In genomic region chr6:8939615-8940014, GRCh38 we compare ENCODE assay signal across 13 cellular contexts.
DNase-seq lines count a peak whose midpoint lies in the region; ATAC-seq lines count a peak whose summit lies in the region.
"Had no signal": no experiment of that assay in that cellular context is flagged by ENCODE, and none has a peak within 500 bp of the region (broad histone marks: within the 10 kb centered on the region; RNA-seq: fewer than 3 reads in every experiment).

No MANE protein-coding gene starts in this region.

- no peaks in the 10 kb centered on the region for H3K27me3 Mint-ChIP-seq in activated naive CD8-positive, alpha-beta T cell treated with anti-CD3 and anti-CD28 coated beads, Interleukin-2, amount 50 U/mL, for 24 hours
- H3K27me3 Mint-ChIP-seq: stimulated activated naive CD8-positive, alpha-beta T cell treated with anti-CD3 and anti-CD28 coated beads, Interleukin-15, amount 100 ng/mL, for 72 hours had no signal

- peak; percentile 72 for ATAC-seq in GM18870 (IDR thresholded peaks at IDR 0.05; ENCODE audit: unreplicated experiment)
- ATAC-seq in activated naive CD8-positive, alpha-beta T cell treated with anti-CD3 and anti-CD28 coated beads, Interleukin-2, amount 50 U/mL, for 24 hours, result no peak
- no peak for ATAC-seq in activated naive CD4-positive, alpha-beta T cell treated with anti-CD3 and anti-CD28 coated beads, Interleukin-2, amount 50 U/mL, for 72 hours
- no peak for ATAC-seq in GM21390 (IDR thresholded peaks at IDR 0.05; ENCODE audit: unreplicated experiment)
- ATAC-seq: stimulated activated naive CD8-positive, alpha-beta T cell treated with anti-CD3 and anti-CD28 coated beads, Interleukin-15, amount 100 ng/mL, for 72 hours had no signal

- H3K36me3 Mint-ChIP-seq in activated naive CD8-positive, alpha-beta T cell treated with anti-CD3 and anti-CD28 coated beads, Interleukin-2, amount 50 U/mL, for 24 hours (ENCODE audit: low read depth), result no peaks in the 10 kb centered on the region
- no peaks in the 10 kb centered on the region for H3K36me3 Mint-ChIP-seq in activated naive CD4-positive, alpha-beta T cell treated with anti-CD3 and anti-CD28 coated beads, Interleukin-2, amount 50 U/mL, for 72 hours

- H3K9me3 Mint-ChIP-seq in activated naive CD8-positive, alpha-beta T cell treated with anti-CD3 and anti-CD28 coated beads, Interleukin-2, amount 50 U/mL, for 24 hours, result no peaks in the 10 kb centered on the region
- H3K9me3 Mint-ChIP-seq in activated naive CD4-positive, alpha-beta T cell treated with anti-CD3 and anti-CD28 coated beads, Interleukin-2, amount 50 U/mL, for 72 hours, result no peaks in the 10 kb centered on the region
- H3K9me3 Mint-ChIP-seq: stimulated activated naive CD8-positive, alpha-beta T cell treated with anti-CD3 and anti-CD28 coated beads, Interleukin-15, amount 100 ng/mL, for 72 hours had no signal

- H3K4me1 Mint-ChIP-seq in activated naive CD8-positive, alpha-beta T cell treated with anti-CD3 and anti-CD28 coated beads, Interleukin-2, amount 50 U/mL, for 24 hours, result no peaks in the 10 kb centered on the region
- H3K4me1 Mint-ChIP-seq: stimulated activated naive CD8-positive, alpha-beta T cell treated with anti-CD3 and anti-CD28 coated beads, Interleukin-15, amount 100 ng/mL, for 72 hours had no signal

- H3K27ac Mint-ChIP-seq in activated naive CD8-positive, alpha-beta T cell treated with anti-CD3 and anti-CD28 coated beads, Interleukin-2, amount 50 U/mL, for 24 hours, result no peak overlapping the region
- no peak overlapping the region for H3K27ac Mint-ChIP-seq in activated naive CD4-positive, alpha-beta T cell treated with anti-CD3 and anti-CD28 coated beads, Interleukin-2, amount 50 U/mL, for 72 hours
- H3K27ac Mint-ChIP-seq: stimulated activated naive CD8-positive, alpha-beta T cell treated with anti-CD3 and anti-CD28 coated beads, Interleukin-15, amount 100 ng/mL, for 72 hours had no signal

- H3K4me3 Mint-ChIP-seq in activated naive CD8-positive, alpha-beta T cell treated with anti-CD3 and anti-CD28 coated beads, Interleukin-2, amount 50 U/mL, for 24 hours, result no peak overlapping the region
- H3K4me3 Mint-ChIP-seq: stimulated activated naive CD8-positive, alpha-beta T cell treated with anti-CD3 and anti-CD28 coated beads, Interleukin-15, amount 100 ng/mL, for 72 hours had no signal

- peak in 2 of 3 experiments; percentile 50 to 92 for DNase-seq in NCI-H1417 (lab: John Stamatoyannopoulos, UW)
- peak; percentile 66 for DNase-seq in SHP77 treated with DMSO at 0.1 percent for 48 hours (lab: John Stamatoyannopoulos, UW)
- DNase-seq in smooth muscle cell of the brain vasculature (ENCODE audit: low read depth, low spot score), result peak; percentile 7
- no peak for DNase-seq in activated naive CD8-positive, alpha-beta T cell treated with anti-CD3 and anti-CD28 coated beads, Interleukin-2, amount 50 U/mL, for 24 hours
- no peak for DNase-seq in activated naive CD4-positive, alpha-beta T cell treated with anti-CD3 and anti-CD28 coated beads, Interleukin-2, amount 50 U/mL, for 72 hours (ENCODE audit: low spot score in 2 of 2)
- DNase-seq: activated CD4-positive, CD25-positive, alpha-beta regulatory T cell treated with anti-CD3 and anti-CD28 coated beads, Interleukin-2, amount 50 U/mL, for 72 hours; hypothalamus; NCI-H1048; posterior cingulate gyrus; stimulated activated CD4-positive, alpha-beta T cell treated with anti-CD3 and anti-CD28 coated beads, Interleukin-2, amount 100 ng/mL, for 48 hours; stimulated activated naive CD8-positive, alpha-beta T cell treated with anti-CD3 and anti-CD28 coated beads, Interleukin-15, amount 100 ng/mL, for 72 hours had no signal

Comparison
In these comparisons a context has a peak if more than half of its experiments do, and no peak if none do; other contexts are left out.
1. DNase-seq: peak in NCI-H1417 (2 of 3), SHP77 treated with DMSO at 0.1 percent for 48 hours (single experiment) and smooth muscle cell of the brain vasculature (single experiment); none in activated naive CD8-positive, alpha-beta T cell treated with anti-CD3 and anti-CD28 coated beads, Interleukin-2, amount 50 U/mL, for 24 hours (single experiment) and activated naive CD4-positive, alpha-beta T cell treated with anti-CD3 and anti-CD28 coated beads, Interleukin-2, amount 50 U/mL, for 72 hours (0 of 2).